ENCODE assay signal across 12 cellular contexts in genomic region chr5:36722913-36723312, GRCh38.
DNase-seq lines count a peak whose midpoint lies in the region; ATAC-seq and TF ChIP-seq lines count a peak whose summit lies in the region.
"Had no signal": no experiment of that assay in that cellular context is flagged by ENCODE, and none has a peak within 500 bp of the region (broad histone marks: within the 10 kb centered on the region; RNA-seq: fewer than 3 reads in every experiment).

No MANE protein-coding gene starts in this region.

- H3K4me3 Mint-ChIP-seq in activated naive CD8-positive, alpha-beta T cell treated with anti-CD3 and anti-CD28 coated beads, Interleukin-2, amount 10 ng/mL, durations not matched to agents 7 days and 5 days = peak overlapping the region; percentile 3

- no peak for TF ChIP-seq CTCF in mammary epithelial cell (conservative IDR thresholded peaks at IDR 0.05 in 1 of 2, IDR thresholded peaks at IDR 0.05 in 1 of 2; ENCODE audit: extremely low read depth in 1 of 2, insufficient read depth in 1 of 2, low read depth in 1 of 2, low read length in 2 of 2)

- no peak overlapping the region for H3K27ac ChIP-seq in mammary epithelial cell (ENCODE audit: insufficient read depth, low read depth, low read length)

- no peaks in the 10 kb centered on the region for H3K79me2 ChIP-seq in mammary epithelial cell (ENCODE audit: insufficient read depth, low read length)

- no peaks in the 10 kb centered on the region for H3K4me1 ChIP-seq in mammary epithelial cell (ENCODE audit: insufficient read depth, low read length)

- H3K9ac ChIP-seq in mammary epithelial cell (ENCODE audit: insufficient read depth, low read length) = no peak overlapping the region

- H3K36me3 ChIP-seq in mammary epithelial cell (ENCODE audit: insufficient read depth, low read length) = no peaks in the 10 kb centered on the region

- dilution Hi-C loops in mammary epithelial cell (cut with HindIII; ENCODE audit: low sequenced_read_pairs) = no loop called here

- CTCF ChIA-PET in mammary epithelial cell (lab: Charles Lee; ENCODE audit: low non-redundant PET) = no interaction called here

- peak overlapping the region; percentile 39 for H3K27ac Mint-ChIP-seq in activated naive CD8-positive, alpha-beta T cell treated with anti-CD3 and anti-CD28 coated beads, Interleukin-2, amount 10 ng/mL, durations not matched to agents 7 days and 5 days
- H3K27ac Mint-ChIP-seq: progenitor cell of endocrine pancreas had no signal

- in situ Hi-C loops in mammary epithelial cell (cut with MboI; ENCODE audit: low sequenced_read_pairs in 2 of 2) = no loop called here

- no peaks in the 10 kb centered on the region for H3K27me3 Mint-ChIP-seq in activated naive CD8-positive, alpha-beta T cell treated with anti-CD3 and anti-CD28 coated beads, Interleukin-2, amount 10 ng/mL, durations not matched to agents 7 days and 5 days

- intact Hi-C loops in mammary epithelial cell (cut with micrococcal nuclease) = no loop called here

- BruUV-seq in mammary epithelial cell (replicated peaks; lab: Mats Ljungman, UMichigan) = no TSS peak

- no peaks in the 10 kb centered on the region for H3K9me3 ChIP-seq in mammary epithelial cell (replicated peaks; ENCODE audit: insufficient read depth, low read length)

- no peak overlapping the region for H2AFZ ChIP-seq in mammary epithelial cell (ENCODE audit: low read depth, low read length)

- H4K20me1 ChIP-seq in mammary epithelial cell (ENCODE audit: insufficient read depth, low read length) = no peaks in the 10 kb centered on the region

- H3K4me2 ChIP-seq in mammary epithelial cell (ENCODE audit: insufficient read depth, low read depth, low read length) = no peak overlapping the region

- peak; percentile 13 for DNase-seq in stimulated activated CD4-positive, alpha-beta T cell treated with anti-CD3 and anti-CD28 coated beads, Interleukin-15, amount 100 ng/mL, for 24 hours
- DNase-seq in stimulated activated CD4-positive, alpha-beta T cell treated with anti-CD3 and anti-CD28 coated beads, Interleukin-2, amount 100 ng/mL, for 24 hours = no peak
- no peak for DNase-seq in activated naive CD8-positive, alpha-beta T cell treated with anti-CD3 and anti-CD28 coated beads, Interleukin-2, amount 10 ng/mL, durations not matched to agents 7 days and 5 days
- DNase-seq in stromal cell of bone marrow (ENCODE audit: low read depth) = peak; percentile 13
- DNase-seq in mammary epithelial cell = no peak
- no peak for DNase-seq in activated T-cell treated with anti-CD3 and anti-CD28 coated beads for 4 hours
- DNase-seq: effector CD8-positive, alpha-beta T cell; NCI-H1694; Right ventricle myocardium superior had no signal

- no peak overlapping the region for H3K4me3 ChIP-seq in mammary epithelial cell (replicated peaks in 1 of 3; ENCODE audit: insufficient read depth in 1 of 3, low read depth in 2 of 3, low read length in 3 of 3)

- POLR2A ChIA-PET in activated naive CD8-positive, alpha-beta T cell treated with anti-CD3 and anti-CD28 coated beads, Interleukin-2, amount 10 ng/mL, durations not matched to agents 7 days and 5 days (lab: Charles Lee) = no interaction called here

- WGBS in mammary epithelial cell (ENCODE audit: low coverage, missing lambda C conversion rate) = 73% methylated on average over 6 of the region's 6 CpGs

- ATAC-seq in HG03175 (IDR thresholded peaks at IDR 0.05; ENCODE audit: unreplicated experiment) (peak; percentile 24), HG03521 (IDR thresholded peaks at IDR 0.05; ENCODE audit: unreplicated experiment) (no peak)
- ATAC-seq in activated naive CD8-positive, alpha-beta T cell treated with anti-CD3 and anti-CD28 coated beads, Interleukin-2, amount 10 ng/mL, durations not matched to agents 7 days and 5 days (ENCODE audit: low read depth) = no peak

- peaks cover 5% of the 10 kb centered on the region for H3K36me3 Mint-ChIP-seq in activated naive CD8-positive, alpha-beta T cell treated with anti-CD3 and anti-CD28 coated beads, Interleukin-2, amount 10 ng/mL, durations not matched to agents 7 days and 5 days

- H3K4me1 Mint-ChIP-seq in activated naive CD8-positive, alpha-beta T cell treated with anti-CD3 and anti-CD28 coated beads, Interleukin-2, amount 10 ng/mL, durations not matched to agents 7 days and 5 days = peaks cover 26% of the 10 kb centered on the region

- H3K27me3 ChIP-seq in mammary epithelial cell (ENCODE audit: insufficient read depth, low read length) = no peaks in the 10 kb centered on the region

- H3K9me3 Mint-ChIP-seq in activated naive CD8-positive, alpha-beta T cell treated with anti-CD3 and anti-CD28 coated beads, Interleukin-2, amount 10 ng/mL, durations not matched to agents 7 days and 5 days = no peaks in the 10 kb centered on the region

Comparison
In these comparisons a context has a peak if more than half of its experiments do, and no peak if none do; other contexts are left out.
1. DNase-seq: peak in stimulated activated CD4-positive, alpha-beta T cell treated with anti-CD3 and anti-CD28 coated beads, Interleukin-15, amount 100 ng/mL, for 24 hours (single experiment) and stromal cell of bone marrow (single experiment); none in stimulated activated CD4-positive, alpha-beta T cell treated with anti-CD3 and anti-CD28 coated beads, Interleukin-2, amount 100 ng/mL, for 24 hours (0 of 2), activated naive CD8-positive, alpha-beta T cell treated with anti-CD3 and anti-CD28 coated beads, Interleukin-2, amount 10 ng/mL, durations not matched to agents 7 days and 5 days (single experiment), mammary epithelial cell (single experiment) and activated T-cell treated with anti-CD3 and anti-CD28 coated beads for 4 hours (single experiment).